8 cellular contexts compared by ENCODE assay signal in genomic region chr7:39622609-39623311, GRCh38. TPM values are rescaled to one million over a fixed set of nuclear protein-coding genes. Genes with fewer than 3 reads are reported as not detected.
DNase-seq lines count a peak whose midpoint lies in the region; ATAC-seq and TF ChIP-seq lines count a peak whose summit lies in the region.

No MANE protein-coding gene starts in this region.

- H3K4me3 ChIP-seq in BJ (ENCODE audit: low read depth, low read length) = peak overlapping the region; percentile 95
- peak overlapping the region; percentile 85 for H3K4me3 ChIP-seq in MG63
- H3K4me3 ChIP-seq in mononuclear cell (ENCODE audit: low read length) = peak overlapping the region; percentile 81

- H3K36me3 ChIP-seq in BJ (ENCODE audit: control insufficient read depth, insufficient read depth, low read length) (no peaks in the 10 kb centered on the region), MG63 (peaks cover 8% of the 10 kb centered on the region)

- ATAC-seq in GM21526 (IDR thresholded peaks at IDR 0.05; ENCODE audit: low FRiP score, unreplicated experiment) = peak; percentile 17
- no peak for ATAC-seq in GM21515 (IDR thresholded peaks at IDR 0.05; ENCODE audit: unreplicated experiment)

- POLR2A ChIA-PET in BJ (lab: Charles Lee) = interaction anchor here (0.6 to 0.7 kb wide), 5 partner anchors 9 to 127 kb away, joined by 3 to 5 read pairs (median 4); no protein-coding TSS in a partner anchor

- H3K27me3 ChIP-seq in BJ (ENCODE audit: control insufficient read depth, insufficient read depth, low read length) (no peaks in the 10 kb centered on the region), MG63 (no peaks in the 10 kb centered on the region), mononuclear cell (ENCODE audit: insufficient read depth, low read length) (no peaks in the 10 kb centered on the region)

- TF ChIP-seq CTCF in BJ (IDR thresholded peaks at IDR 0.05; ENCODE audit: insufficient read depth, low read depth, low read length) = no peak

- H3K9me3 ChIP-seq in MG63 (no peaks in the 10 kb centered on the region), mononuclear cell (ENCODE audit: low read depth, low read length) (no peaks in the 10 kb centered on the region)

- H3K27ac ChIP-seq in cingulate gyrus (ENCODE audit: low read depth, low read length) = peak overlapping the region; percentile 81

- no peak for DNase-seq in BJ (ENCODE audit: low read depth)
- DNase-seq in MG63 = no peak
- DNase-seq in NCI-H1694 treated with DMSO at 0.1 percent for 48 hours (lab: John Stamatoyannopoulos, UW) = no peak
- no peak for DNase-seq in activated CD4-positive, alpha-beta T cell treated with anti-CD3 and anti-CD28 coated beads for 4 hours

- CTCF ChIA-PET in BJ (lab: Yijun Ruan, JAX) = interaction anchor here (0.6 to 2.3 kb wide), 11 partner anchors 13 to 124 kb away, joined by 3 to 10 read pairs (median 3); no protein-coding TSS in a partner anchor

- H3K4me1 ChIP-seq in mononuclear cell (ENCODE audit: insufficient read depth, low read length) = peaks cover 21% of the 10 kb centered on the region

RNA-seq across cellular contexts. Expression of gene RALA, which starts 0.6 kb away (rescaled TPM):
- 14.9 and 27.9 TPM in 2 replicates for polyA plus RNA-seq in BJ (2011; rRNA removed)
- 13.0 and 15.2 TPM in 2 replicates for polyA minus RNA-seq in BJ (2011; rRNA and poly(A)+ RNA removed)
- total RNA-seq in MG63 (2014; rRNA removed; shearing (Covaris generic); ENCODE audit: low replicate concordance) = 14.7 and 31.1 TPM in 2 replicates
- 10.6 TPM for total RNA-seq in mononuclear cell

RNA-seq across cellular contexts. Expression of gene YAE1, which starts 56.6 kb away (rescaled TPM):
- polyA plus RNA-seq in BJ (2011; rRNA removed) = 17.0 and 40.3 TPM in 2 replicates
- polyA minus RNA-seq in BJ (2011; rRNA and poly(A)+ RNA removed) = 11.8 and 15.0 TPM in 2 replicates
- total RNA-seq in MG63 (2014; rRNA removed; shearing (Covaris generic); ENCODE audit: low replicate concordance) = 23.2 and 26.3 TPM in 2 replicates
- total RNA-seq in mononuclear cell = 10.1 TPM
